ENCODE assay signal across 8 cellular contexts in the genomic region with DNA sequence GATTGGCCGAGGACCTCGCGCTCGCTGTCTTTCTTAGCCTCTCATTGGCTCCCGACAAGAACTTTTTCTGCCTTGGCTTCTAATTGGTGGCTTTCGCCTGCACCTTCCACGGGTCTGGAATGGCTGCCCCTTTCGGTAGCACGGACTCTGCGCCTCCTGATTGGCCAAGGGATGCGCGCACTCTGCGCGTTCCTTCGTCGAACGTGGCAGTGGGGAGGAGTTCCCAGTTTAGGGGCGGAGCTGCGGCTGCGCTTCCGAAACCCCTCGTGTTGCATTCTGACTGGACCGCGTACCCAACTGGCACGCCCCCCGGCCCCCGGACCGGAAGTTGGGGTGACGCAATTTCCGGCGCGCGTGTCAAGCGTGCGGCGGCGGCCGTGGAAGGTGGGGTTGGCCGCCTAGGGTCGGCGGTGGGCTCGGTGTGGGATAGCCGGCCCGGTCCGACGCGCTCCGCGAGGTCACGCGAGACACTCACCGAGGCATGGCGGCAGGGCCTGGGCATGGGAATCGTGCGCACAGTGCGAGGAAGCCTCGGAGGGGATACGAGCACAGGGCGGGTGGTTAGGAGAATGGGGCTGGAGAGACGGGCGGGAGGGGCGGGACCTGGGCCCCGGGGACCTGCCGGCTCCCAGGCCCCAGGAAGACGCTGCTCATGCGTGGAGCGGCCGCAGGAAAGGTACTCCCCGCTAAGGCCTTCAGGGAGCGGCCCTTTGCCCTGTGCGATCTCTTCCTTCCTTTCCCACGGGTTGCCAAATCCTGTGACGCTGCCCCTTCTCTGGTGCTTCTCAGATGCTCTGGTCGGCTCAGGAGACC. TPM values are rescaled to one million over a fixed set of nuclear protein-coding genes. Genes with fewer than 3 reads are reported as not detected.
DNase-seq lines count a peak whose midpoint lies in the region; ATAC-seq and TF ChIP-seq lines count a peak whose summit lies in the region.

No MANE protein-coding gene starts in this region.

- WGBS in endodermal cell (ENCODE audit: insufficient coverage in 1 of 2, insufficient read length in 1 of 2), 2 experiments: 0% methylated on average over 40 to 74 of the region's 74 CpGs
- WGBS in mesendoderm (ENCODE audit: extremely low coverage, insufficient coverage, low lambda C conversion rate): no CpG with 5 or more reads among the region's 74 CpGs

- H3K9ac ChIP-seq in HUES48 (ENCODE audit: low read depth, low read length) (peak overlapping the region; percentile 92), NT2/D1 (ENCODE audit: insufficient read length, low read depth) (peak overlapping the region; percentile 93), endodermal cell (ENCODE audit: extremely low read depth, low read length, poor library complexity, severe bottlenecking) (peak overlapping the region; percentile 95), mesendoderm (ENCODE audit: low read length) (peak overlapping the region; percentile 97)

- no peak overlapping the region for H2BK120ac ChIP-seq in mesendoderm (ENCODE audit: low read depth, low read length)

- peak overlapping the region; percentile 100 for H3K56ac ChIP-seq in mesendoderm (ENCODE audit: low read length)

- H3K23ac ChIP-seq in mesendoderm (ENCODE audit: low read length): no peak overlapping the region

- peak overlapping the region; percentile 81 for H2BK5ac ChIP-seq in mesendoderm (ENCODE audit: low read length)

- peaks cover 26% of the 10 kb centered on the region for H3K79me1 ChIP-seq in mesendoderm (ENCODE audit: low read length)

- peak overlapping the region; percentile 71 for H4K5ac ChIP-seq in mesendoderm (ENCODE audit: low read length)

- H3K79me2 ChIP-seq in mesendoderm (ENCODE audit: control insufficient read depth, insufficient read depth, low read length): peaks cover 35% of the 10 kb centered on the region

- no peaks in the 10 kb centered on the region for H3K9me3 Mint-ChIP-seq in Calu3 (ENCODE audit: low read depth, unreplicated experiment)
- H3K9me3 Mint-ChIP-seq in endodermal cell: no peaks in the 10 kb centered on the region

- H3K27me3 ChIP-seq in HUES48 (ENCODE audit: control insufficient read depth, insufficient read depth, low read length) (no peaks in the 10 kb centered on the region), NT2/D1 (ENCODE audit: insufficient read depth, insufficient read length) (no peaks in the 10 kb centered on the region), endodermal cell (ENCODE audit: control insufficient read depth, insufficient read depth, low read length, poor library complexity, severe bottlenecking) (no peaks in the 10 kb centered on the region), mesendoderm (ENCODE audit: insufficient read depth, low read length, poor library complexity) (no peaks in the 10 kb centered on the region)

- H3K4me1 Mint-ChIP-seq in Calu3 (ENCODE audit: low read depth, unreplicated experiment) (peaks cover 29% of the 10 kb centered on the region), endodermal cell (peaks cover 9% of the 10 kb centered on the region)

- H3K36me3 Mint-ChIP-seq in Calu3 (ENCODE audit: insufficient read depth, unreplicated experiment) (peaks cover 95% of the 10 kb centered on the region), endodermal cell (ENCODE audit: low read depth) (peaks cover 48% of the 10 kb centered on the region)

- peak overlapping the region; percentile 90 for H3K4ac ChIP-seq in mesendoderm (ENCODE audit: low read depth, low read length)

- intact Hi-C loops in Calu3 (cut with micrococcal nuclease; ENCODE audit: unreplicated experiment): no loop called here

- H3K9me3 ChIP-seq in HUES48 (ENCODE audit: control insufficient read depth, insufficient read depth, low read length): no peaks in the 10 kb centered on the region
- H3K9me3 ChIP-seq in NT2/D1 (ENCODE audit: insufficient read depth, low read length): no peaks in the 10 kb centered on the region
- no peaks in the 10 kb centered on the region for H3K9me3 ChIP-seq in endodermal cell (ENCODE audit: control insufficient read depth, low read length)

- peak; percentile 78 for ATAC-seq in GM21423 (IDR thresholded peaks at IDR 0.05; ENCODE audit: unreplicated experiment)

- H3K27me3 Mint-ChIP-seq in Calu3 (ENCODE audit: unreplicated experiment) (no peaks in the 10 kb centered on the region), endodermal cell (ENCODE audit: insufficient read depth) (no peaks in the 10 kb centered on the region)

- no peak overlapping the region for H2BK15ac ChIP-seq in mesendoderm (replicated peaks; ENCODE audit: low read depth)

- DNase-seq in Calu3 (peak; percentile 99), NT2/D1 (ENCODE audit: low read depth, low spot score) (peak; percentile 97), endodermal cell (peak; percentile 100), mesendoderm (peak; percentile 100)
- DNase-seq in activated CD8-positive, alpha-beta memory T cell treated with anti-CD3 and anti-CD28 coated beads, Interleukin-2, amount 50 U/mL, for 24 hours (ENCODE audit: extremely low read depth): peak; percentile 97
- DNase-seq in stimulated activated CD8-positive, alpha-beta memory T cell treated with anti-CD3 and anti-CD28 coated beads, Interleukin-12 subunit alpha, Interleukin-12 subunit beta, amount 100 ng/mL, for 4 hours (ENCODE audit: low read depth): peak; percentile 99

- H3K4me3 ChIP-seq in HUES48 (ENCODE audit: low read depth, low read length): peak overlapping the region; percentile 89
- H3K4me3 ChIP-seq in NT2/D1 (ENCODE audit: insufficient read length, low read depth): peak overlapping the region; percentile 99
- peak overlapping the region; percentile 91 for H3K4me3 ChIP-seq in endodermal cell (ENCODE audit: low read length)
- H3K4me3 ChIP-seq in mesendoderm (ENCODE audit: low read length): peak overlapping the region; percentile 94

- no peak for TF ChIP-seq CTCF in Calu3 (IDR thresholded peaks at IDR 0.05; ENCODE audit: unreplicated experiment)
- TF ChIP-seq CTCF in endodermal cell (conservative IDR thresholded peaks at IDR 0.05): no peak

- no peak overlapping the region for H4K8ac ChIP-seq in mesendoderm (ENCODE audit: low read depth, low read length)

- CTCF ChIA-PET in Calu3 (lab: Charles Lee): no interaction called here

- peak overlapping the region; percentile 92 for H3K27ac ChIP-seq in HUES48 (ENCODE audit: low read depth, low read length)
- peak overlapping the region; percentile 69 for H3K27ac ChIP-seq in endodermal cell (ENCODE audit: low read depth, low read length)
- H3K27ac ChIP-seq in mesendoderm (ENCODE audit: low read depth, low read length): peak overlapping the region; percentile 55

- peaks cover 52% of the 10 kb centered on the region for H3K36me3 ChIP-seq in HUES48 (ENCODE audit: control insufficient read depth, insufficient read depth, low read length)
- H3K36me3 ChIP-seq in NT2/D1 (ENCODE audit: insufficient read depth, insufficient read length, low read length): peaks cover 73% of the 10 kb centered on the region
- H3K36me3 ChIP-seq in endodermal cell (ENCODE audit: control insufficient read depth, insufficient read depth, low read length): peaks cover 65% of the 10 kb centered on the region
- peaks cover 6% of the 10 kb centered on the region for H3K36me3 ChIP-seq in mesendoderm (ENCODE audit: control insufficient read depth, insufficient read depth, low read length)

- H3K4me1 ChIP-seq in HUES48 (ENCODE audit: control insufficient read depth, insufficient read depth, low read length): peaks cover 6% of the 10 kb centered on the region; the same call in 1 of the 2 replicates
- H3K4me1 ChIP-seq in NT2/D1 (ENCODE audit: insufficient read depth, insufficient read length): peaks cover 22% of the 10 kb centered on the region
- H3K4me1 ChIP-seq in endodermal cell (ENCODE audit: control insufficient read depth, insufficient read depth, low read length): peaks cover 8% of the 10 kb centered on the region
- peaks cover 2% of the 10 kb centered on the region for H3K4me1 ChIP-seq in mesendoderm (ENCODE audit: control insufficient read depth, low read depth, low read length)

- no TSS peak for BruUV-seq in Calu3 (replicated peaks; lab: Mats Ljungman, UMichigan)

- H3K27ac Mint-ChIP-seq in Calu3 (ENCODE audit: unreplicated experiment) (peak overlapping the region; percentile 96), endodermal cell (peak overlapping the region; percentile 97)

- H2AK5ac ChIP-seq in mesendoderm (ENCODE audit: low read length): peak overlapping the region; percentile 72

- H3K4me3 Mint-ChIP-seq in Calu3 (ENCODE audit: low read depth, unreplicated experiment) (peak overlapping the region; percentile 99), endodermal cell (peak overlapping the region; percentile 77)

- H3K18ac ChIP-seq in mesendoderm (ENCODE audit: low read length): peak overlapping the region; percentile 34

- peak overlapping the region; percentile 39 for H3K4me2 ChIP-seq in mesendoderm (ENCODE audit: low read length)

RNA-seq across cellular contexts. Expression of a gene that starts 0.6 kb away (rescaled TPM):
- total RNA-seq in Calu3 (2022): 750 and 777 TPM in 2 replicates
- 100 to 1,000 TPM; 493 to 535 TPM for total RNA-seq in endodermal cell
- polyA plus RNA-seq in endodermal cell (2013, experiment 1 of 2): 373 TPM
- 364 TPM for polyA plus RNA-seq in endodermal cell (2013, experiment 2 of 2)
- 490 TPM for polyA plus RNA-seq in mesendoderm (2013, experiment 1 of 2)
- polyA plus RNA-seq in mesendoderm (2013, experiment 2 of 2): 503 TPM

RNA-seq across cellular contexts. Expression of a gene that starts 10.2 kb away (rescaled TPM):
- total RNA-seq in Calu3 (2022) (273 and 288 TPM in 2 replicates), endodermal cell (100 to 1,000 TPM; 240 to 254 TPM)
- 180 TPM for polyA plus RNA-seq in endodermal cell (2013, experiment 1 of 2)
- polyA plus RNA-seq in endodermal cell (2013, experiment 2 of 2): 185 TPM
- 315 TPM for polyA plus RNA-seq in mesendoderm (2013, experiment 1 of 2)
- 325 TPM for polyA plus RNA-seq in mesendoderm (2013, experiment 2 of 2)

RNA-seq across cellular contexts. Expression of a gene that starts 26.1 kb away (rescaled TPM):
- total RNA-seq in Calu3 (2022): not detected in 2 replicates
- not detected for total RNA-seq in endodermal cell
- not detected for polyA plus RNA-seq in endodermal cell (2013, experiment 1 of 2)
- not detected for polyA plus RNA-seq in endodermal cell (2013, experiment 2 of 2)
- polyA plus RNA-seq in mesendoderm (2013, experiment 1 of 2): 0.35 TPM
- 0.42 TPM for polyA plus RNA-seq in mesendoderm (2013, experiment 2 of 2)

RNA-seq across cellular contexts. Expression of a gene that starts 27.9 kb away (rescaled TPM):
- total RNA-seq in Calu3 (2022) (37.3 and 38.5 TPM in 2 replicates), endodermal cell (100 to 1,000 TPM; 164 to 183 TPM)
- polyA plus RNA-seq in endodermal cell (2013, experiment 1 of 2): 135 TPM
- polyA plus RNA-seq in endodermal cell (2013, experiment 2 of 2): 153 TPM
- polyA plus RNA-seq in mesendoderm (2013, experiment 1 of 2): 85.9 TPM
- 90.6 TPM for polyA plus RNA-seq in mesendoderm (2013, experiment 2 of 2)

RNA-seq across cellular contexts. Expression of a gene that starts 30.4 kb away (rescaled TPM):
- total RNA-seq in Calu3 (2022): 118 and 122 TPM in 2 replicates
- total RNA-seq in endodermal cell: 100 to 1,000 TPM; 154 to 170 TPM
- polyA plus RNA-seq in endodermal cell (2013, experiment 1 of 2): 123 TPM
- 122 TPM for polyA plus RNA-seq in endodermal cell (2013, experiment 2 of 2)
- polyA plus RNA-seq in mesendoderm (2013, experiment 1 of 2): 130 TPM
- 127 TPM for polyA plus RNA-seq in mesendoderm (2013, experiment 2 of 2)

Comparison
In these comparisons a context has a peak if more than half of its experiments do, and no peak if none do; other contexts are left out.
1. Peak in every context shown above with its lines: DNase-seq, ATAC-seq, H3K4me3 ChIP-seq and H3K27ac ChIP-seq.